21 cellular contexts compared by ENCODE assay signal in genomic region chr13:94993608-94994007, GRCh38.
"Had no signal": no experiment of that assay in that cellular context is flagged by ENCODE, and none has a peak within 500 bp of the region (broad histone marks: within the 10 kb centered on the region; RNA-seq: fewer than 3 reads in every experiment).

No MANE protein-coding gene starts in this region.

- H3K4me3 ChIP-seq: coronary artery, esophagus squamous epithelium, gastroesophageal sphincter, lung, neural progenitor cell, prostate gland, right atrium auricular region, skin epidermis, spleen, testis, tibial artery had no signal

- H3K9ac ChIP-seq: neural progenitor cell had no signal

- H3K4me2 ChIP-seq: neural progenitor cell had no signal

- H3K27me3 ChIP-seq: neural progenitor cell, right atrium auricular region, testis, tibial artery had no signal

- H3K36me3 ChIP-seq: esophagus squamous epithelium, gastroesophageal sphincter, neural progenitor cell, prostate gland, right atrium auricular region, spleen, tibial artery had no signal

- H2AFZ ChIP-seq: neural progenitor cell had no signal

- H3K4me1 ChIP-seq: esophagus squamous epithelium, foreskin keratinocyte, gastroesophageal sphincter, prostate gland, right atrium auricular region, spleen, testis, tibial artery had no signal

- H3K9me3 ChIP-seq: esophagus squamous epithelium, prostate gland, right atrium auricular region, spleen, testis, tibial artery had no signal

- DNase-seq: effector memory CD8-positive, alpha-beta T cell; erythroblast; esophagus squamous epithelium; foreskin keratinocyte; hypothalamus; left ventricle myocardium superior; mesenchymal stem cell; naive thymus-derived CD4-positive, alpha-beta T cell; spleen; stimulated activated CD4-positive, alpha-beta T cell treated with anti-CD3 and anti-CD28 coated beads, Interleukin-4, amount 100 ng/mL, for 4 hours; stimulated activated naive CD8-positive, alpha-beta T cell treated with anti-CD3 and anti-CD28 coated beads, Interleukin-15, Interleukin-2, amounts not matched to agents 100 U/mL and 50 U/mL, for 24 hours; substantia nigra; testis; tibial artery had no signal

- H3K27ac ChIP-seq: coronary artery, esophagus squamous epithelium, foreskin keratinocyte, gastroesophageal sphincter, neural progenitor cell, prostate gland, right atrium auricular region, skin epidermis, spleen, testis, tibial artery had no signal
